1 cellular context compared by ENCODE assay signal in the genomic region with DNA sequence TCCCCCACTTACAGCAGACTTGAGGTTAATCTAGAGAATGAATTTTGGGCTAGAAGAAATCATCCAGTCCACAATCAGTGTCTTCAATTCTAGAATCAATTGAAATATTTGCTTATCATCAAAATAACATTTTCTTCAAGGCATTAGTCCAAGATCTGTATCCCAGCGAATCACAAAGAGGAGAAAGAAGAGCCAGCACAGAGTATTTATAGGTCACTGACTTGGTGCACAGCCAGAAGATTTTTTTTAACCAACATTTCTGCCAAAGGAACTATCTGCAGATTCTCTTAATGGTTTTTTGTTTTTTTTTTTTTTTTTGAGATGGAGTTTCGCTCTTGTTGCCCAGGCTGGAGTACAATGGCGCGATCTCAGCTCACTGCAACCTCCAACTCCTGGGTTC.
TF ChIP-seq lines count a peak whose summit lies in the region.

No MANE protein-coding gene starts in this region.

TF ChIP-seq in WTC11, 78 proteins besides CTCF, POLR2A, EP300 and RAD21 (continued from another document):
- TF ChIP-seq, protein P1, sequence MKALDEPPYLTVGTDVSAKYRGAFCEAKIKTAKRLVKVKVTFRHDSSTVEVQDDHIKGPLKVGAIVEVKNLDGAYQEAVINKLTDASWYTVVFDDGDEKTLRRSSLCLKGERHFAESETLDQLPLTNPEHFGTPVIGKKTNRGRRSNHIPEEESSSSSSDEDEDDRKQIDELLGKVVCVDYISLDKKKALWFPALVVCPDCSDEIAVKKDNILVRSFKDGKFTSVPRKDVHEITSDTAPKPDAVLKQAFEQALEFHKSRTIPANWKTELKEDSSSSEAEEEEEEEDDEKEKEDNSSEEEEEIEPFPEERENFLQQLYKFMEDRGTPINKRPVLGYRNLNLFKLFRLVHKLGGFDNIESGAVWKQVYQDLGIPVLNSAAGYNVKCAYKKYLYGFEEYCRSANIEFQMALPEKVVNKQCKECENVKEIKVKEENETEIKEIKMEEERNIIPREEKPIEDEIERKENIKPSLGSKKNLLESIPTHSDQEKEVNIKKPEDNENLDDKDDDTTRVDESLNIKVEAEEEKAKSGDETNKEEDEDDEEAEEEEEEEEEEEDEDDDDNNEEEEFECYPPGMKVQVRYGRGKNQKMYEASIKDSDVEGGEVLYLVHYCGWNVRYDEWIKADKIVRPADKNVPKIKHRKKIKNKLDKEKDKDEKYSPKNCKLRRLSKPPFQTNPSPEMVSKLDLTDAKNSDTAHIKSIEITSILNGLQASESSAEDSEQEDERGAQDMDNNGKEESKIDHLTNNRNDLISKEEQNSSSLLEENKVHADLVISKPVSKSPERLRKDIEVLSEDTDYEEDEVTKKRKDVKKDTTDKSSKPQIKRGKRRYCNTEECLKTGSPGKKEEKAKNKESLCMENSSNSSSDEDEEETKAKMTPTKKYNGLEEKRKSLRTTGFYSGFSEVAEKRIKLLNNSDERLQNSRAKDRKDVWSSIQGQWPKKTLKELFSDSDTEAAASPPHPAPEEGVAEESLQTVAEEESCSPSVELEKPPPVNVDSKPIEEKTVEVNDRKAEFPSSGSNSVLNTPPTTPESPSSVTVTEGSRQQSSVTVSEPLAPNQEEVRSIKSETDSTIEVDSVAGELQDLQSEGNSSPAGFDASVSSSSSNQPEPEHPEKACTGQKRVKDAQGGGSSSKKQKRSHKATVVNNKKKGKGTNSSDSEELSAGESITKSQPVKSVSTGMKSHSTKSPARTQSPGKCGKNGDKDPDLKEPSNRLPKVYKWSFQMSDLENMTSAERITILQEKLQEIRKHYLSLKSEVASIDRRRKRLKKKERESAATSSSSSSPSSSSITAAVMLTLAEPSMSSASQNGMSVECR (CRISPR knock-in tag; IDR thresholded peaks at IDR 0.05; ENCODE audit: borderline replicate concordance) = no peak
- TF ChIP-seq ZNF317 (CRISPR knock-in tag; IDR thresholded peaks at IDR 0.05; ENCODE audit: borderline replicate concordance, low read depth) = no peak
- no peak for TF ChIP-seq ZNF423 (CRISPR knock-in tag; IDR thresholded peaks at IDR 0.05)
- TF ChIP-seq ELF4 (CRISPR knock-in tag; IDR thresholded peaks at IDR 0.05; ENCODE audit: low read depth) = no peak
- TF ChIP-seq, protein P2, sequence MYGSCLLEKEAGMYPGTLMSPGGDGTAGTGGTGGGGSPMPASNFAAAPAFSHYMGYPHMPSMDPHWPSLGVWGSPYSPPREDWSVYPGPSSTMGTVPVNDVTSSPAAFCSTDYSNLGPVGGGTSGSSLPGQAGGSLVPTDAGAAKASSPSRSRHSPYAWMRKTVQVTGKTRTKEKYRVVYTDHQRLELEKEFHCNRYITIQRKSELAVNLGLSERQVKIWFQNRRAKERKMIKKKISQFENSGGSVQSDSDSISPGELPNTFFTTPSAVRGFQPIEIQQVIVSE (CRISPR knock-in tag; IDR thresholded peaks at IDR 0.05; ENCODE audit: borderline replicate concordance) = no peak
- no peak for TF ChIP-seq IRF2 (CRISPR knock-in tag; IDR thresholded peaks at IDR 0.05; ENCODE audit: borderline replicate concordance, low read depth)
- TF ChIP-seq, protein P3, sequence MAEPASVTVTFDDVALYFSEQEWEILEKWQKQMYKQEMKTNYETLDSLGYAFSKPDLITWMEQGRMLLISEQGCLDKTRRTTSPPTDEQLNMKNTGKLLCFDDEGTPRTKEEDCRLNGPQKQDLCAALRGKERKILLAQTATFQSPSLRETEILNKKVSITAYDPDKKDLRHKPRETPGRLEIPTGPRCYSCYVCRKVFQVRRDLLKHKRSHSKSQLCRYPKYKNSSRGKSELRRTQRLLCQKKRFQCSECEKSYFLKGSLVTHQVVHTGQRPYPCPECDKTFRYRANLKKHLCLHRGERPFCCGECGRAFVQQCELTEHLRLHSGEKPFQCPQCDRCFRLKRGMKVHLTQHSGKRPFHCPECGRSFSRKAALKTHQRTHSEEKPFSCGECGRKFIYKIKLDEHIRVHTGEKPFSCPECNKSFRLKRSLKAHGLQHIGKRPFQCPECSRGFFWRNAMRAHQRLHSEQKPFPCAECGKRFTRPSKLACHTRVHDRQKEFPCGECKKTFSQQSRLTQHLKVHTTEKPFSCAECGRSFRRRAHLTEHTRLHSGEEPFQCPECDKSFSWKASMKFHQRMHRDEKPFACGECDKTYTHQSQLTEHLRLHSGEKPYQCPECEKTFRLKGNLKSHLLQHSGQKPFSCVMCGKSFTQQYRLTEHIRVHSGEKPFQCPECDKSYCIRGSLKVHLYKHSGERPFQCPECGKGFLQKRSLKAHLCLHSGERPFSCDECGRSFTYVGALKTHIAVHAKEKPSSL (CRISPR knock-in tag; conservative IDR thresholded peaks at IDR 0.05) = no peak
- TF ChIP-seq, protein P4, sequence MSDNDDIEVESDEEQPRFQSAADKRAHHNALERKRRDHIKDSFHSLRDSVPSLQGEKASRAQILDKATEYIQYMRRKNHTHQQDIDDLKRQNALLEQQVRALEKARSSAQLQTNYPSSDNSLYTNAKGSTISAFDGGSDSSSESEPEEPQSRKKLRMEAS (CRISPR knock-in tag; IDR thresholded peaks at IDR 0.05) = no peak
- TF ChIP-seq, protein P5, sequence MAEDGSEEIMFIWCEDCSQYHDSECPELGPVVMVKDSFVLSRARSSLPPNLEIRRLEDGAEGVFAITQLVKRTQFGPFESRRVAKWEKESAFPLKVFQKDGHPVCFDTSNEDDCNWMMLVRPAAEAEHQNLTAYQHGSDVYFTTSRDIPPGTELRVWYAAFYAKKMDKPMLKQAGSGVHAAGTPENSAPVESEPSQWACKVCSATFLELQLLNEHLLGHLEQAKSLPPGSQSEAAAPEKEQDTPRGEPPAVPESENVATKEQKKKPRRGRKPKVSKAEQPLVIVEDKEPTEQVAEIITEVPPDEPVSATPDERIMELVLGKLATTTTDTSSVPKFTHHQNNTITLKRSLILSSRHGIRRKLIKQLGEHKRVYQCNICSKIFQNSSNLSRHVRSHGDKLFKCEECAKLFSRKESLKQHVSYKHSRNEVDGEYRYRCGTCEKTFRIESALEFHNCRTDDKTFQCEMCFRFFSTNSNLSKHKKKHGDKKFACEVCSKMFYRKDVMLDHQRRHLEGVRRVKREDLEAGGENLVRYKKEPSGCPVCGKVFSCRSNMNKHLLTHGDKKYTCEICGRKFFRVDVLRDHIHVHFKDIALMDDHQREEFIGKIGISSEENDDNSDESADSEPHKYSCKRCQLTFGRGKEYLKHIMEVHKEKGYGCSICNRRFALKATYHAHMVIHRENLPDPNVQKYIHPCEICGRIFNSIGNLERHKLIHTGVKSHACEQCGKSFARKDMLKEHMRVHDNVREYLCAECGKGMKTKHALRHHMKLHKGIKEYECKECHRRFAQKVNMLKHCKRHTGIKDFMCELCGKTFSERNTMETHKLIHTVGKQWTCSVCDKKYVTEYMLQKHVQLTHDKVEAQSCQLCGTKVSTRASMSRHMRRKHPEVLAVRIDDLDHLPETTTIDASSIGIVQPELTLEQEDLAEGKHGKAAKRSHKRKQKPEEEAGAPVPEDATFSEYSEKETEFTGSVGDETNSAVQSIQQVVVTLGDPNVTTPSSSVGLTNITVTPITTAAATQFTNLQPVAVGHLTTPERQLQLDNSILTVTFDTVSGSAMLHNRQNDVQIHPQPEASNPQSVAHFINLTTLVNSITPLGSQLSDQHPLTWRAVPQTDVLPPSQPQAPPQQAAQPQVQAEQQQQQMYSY (CRISPR knock-in tag; IDR thresholded peaks at IDR 0.05) = no peak
